22 cellular contexts compared by ENCODE assay signal in genomic region chr1:53313556-53313955, GRCh38. TPM values are rescaled to one million over a fixed set of nuclear protein-coding genes. Genes with fewer than 3 reads are reported as not detected.
DNase-seq lines count a peak whose midpoint lies in the region; ATAC-seq and TF ChIP-seq lines count a peak whose summit lies in the region.
"Had no signal": no experiment of that assay in that cellular context is flagged by ENCODE, and none has a peak within 500 bp of the region (broad histone marks: within the 10 kb centered on the region; RNA-seq: fewer than 3 reads in every experiment).

No MANE protein-coding gene starts in this region.

- H3K4me2 ChIP-seq in GM23338 (no peak overlapping the region), neural progenitor cell (no peak overlapping the region)
- H3K4me2 ChIP-seq: PC-9 had no signal

- POLR2A ChIA-PET in activated CD8-positive, alpha-beta T cell treated with anti-CD3 and anti-CD28 coated beads, Interleukin-2, amount 10 ng/mL, durations not matched to agents 7 days and 5 days (lab: Charles Lee): interaction anchor here (1.0 to 1.4 kb wide), 2 partner anchors 9 to 13 kb away, joined by 3 to 4 read pairs; no protein-coding TSS in a partner anchor

- CTCF ChIA-PET in activated CD8-positive, alpha-beta T cell treated with anti-CD3 and anti-CD28 coated beads, Interleukin-2, amount 10 ng/mL, durations not matched to agents 7 days and 5 days (lab: Charles Lee): no interaction called here

- in situ Hi-C loops in transverse colon (cut with MboI; ENCODE audit: low pct_ligation_motif_present in 1 of 4, low pct_unique_long_range_greater_than_20kb in 1 of 4, low sequenced_read_pairs in 3 of 4): no loop called here

- H3K36me3 ChIP-seq in GM23338 (ENCODE audit: insufficient read depth) (peaks cover 8% of the 10 kb centered on the region; the same call in 1 of the 2 replicates), endodermal cell (ENCODE audit: control insufficient read depth, insufficient read depth, low read length) (peaks cover 14% of the 10 kb centered on the region), neural progenitor cell (no peaks in the 10 kb centered on the region), transverse colon (no peaks in the 10 kb centered on the region)
- H3K36me3 ChIP-seq: SJCRH30 had no signal

- no peak overlapping the region for H3K27ac ChIP-seq in GM23338 (ENCODE audit: low read depth)
- no peak overlapping the region for H3K27ac ChIP-seq in endodermal cell (ENCODE audit: low read depth, low read length)
- H3K27ac ChIP-seq in neural progenitor cell: no peak overlapping the region
- no peak overlapping the region for H3K27ac ChIP-seq in transverse colon
- H3K27ac ChIP-seq: HL-60, PC-9, SJCRH30 had no signal

- H3K4me3 Mint-ChIP-seq in GM23338: peak overlapping the region; percentile 13; the same call in 1 of the 3 replicates
- H3K4me3 Mint-ChIP-seq in activated T-helper 17 cell treated with anti-CD3 and anti-CD28 coated beads, Interleukin-2, amount 50 U/mL, for 72 hours: no peak overlapping the region
- no peak overlapping the region for H3K4me3 Mint-ChIP-seq in endodermal cell
- no peak overlapping the region for H3K4me3 Mint-ChIP-seq in neural progenitor cell
- H3K4me3 Mint-ChIP-seq in activated CD8-positive, alpha-beta T cell treated with anti-CD3 and anti-CD28 coated beads, Interleukin-2, amount 10 ng/mL, durations not matched to agents 7 days and 5 days: no peak overlapping the region

- H3K9me3 Mint-ChIP-seq in GM23338: peaks cover 5% of the 10 kb centered on the region; the same call in 1 of the 3 replicates
- H3K9me3 Mint-ChIP-seq in activated T-helper 17 cell treated with anti-CD3 and anti-CD28 coated beads, Interleukin-2, amount 50 U/mL, for 72 hours: no peaks in the 10 kb centered on the region
- H3K9me3 Mint-ChIP-seq in endodermal cell: no peaks in the 10 kb centered on the region
- no peaks in the 10 kb centered on the region for H3K9me3 Mint-ChIP-seq in neural progenitor cell
- H3K9me3 Mint-ChIP-seq in activated CD8-positive, alpha-beta T cell treated with anti-CD3 and anti-CD28 coated beads, Interleukin-2, amount 10 ng/mL, durations not matched to agents 7 days and 5 days (ENCODE audit: insufficient read depth): no peaks in the 10 kb centered on the region

- H3K27me3 Mint-ChIP-seq in GM23338 (ENCODE audit: insufficient read depth, low read depth, poor library complexity): peaks cover 30% of the 10 kb centered on the region
- H3K27me3 Mint-ChIP-seq in activated T-helper 17 cell treated with anti-CD3 and anti-CD28 coated beads, Interleukin-2, amount 50 U/mL, for 72 hours: no peaks in the 10 kb centered on the region
- no peaks in the 10 kb centered on the region for H3K27me3 Mint-ChIP-seq in endodermal cell (ENCODE audit: insufficient read depth)
- H3K27me3 Mint-ChIP-seq in neural progenitor cell (ENCODE audit: insufficient read depth, low read depth): peaks cover 12% of the 10 kb centered on the region
- no peaks in the 10 kb centered on the region for H3K27me3 Mint-ChIP-seq in activated CD8-positive, alpha-beta T cell treated with anti-CD3 and anti-CD28 coated beads, Interleukin-2, amount 10 ng/mL, durations not matched to agents 7 days and 5 days (ENCODE audit: low read depth)

- no peak for TF ChIP-seq POLR2A in transverse colon (IDR thresholded peaks at IDR 0.05)

- no peak for TF ChIP-seq CTCF in GM23338 (conservative IDR thresholded peaks at IDR 0.05; ENCODE audit: low read depth in 2 of 2)
- TF ChIP-seq CTCF in endodermal cell (conservative IDR thresholded peaks at IDR 0.05): no peak
- no peak for TF ChIP-seq CTCF in neural progenitor cell (IDR thresholded peaks at IDR 0.05)
- TF ChIP-seq CTCF in transverse colon (IDR thresholded peaks at IDR 0.05): no peak

- 90 to 92% methylated on average over 4 to 5 of the region's 5 CpGs for WGBS in endodermal cell (ENCODE audit: insufficient coverage in 1 of 2, insufficient read length in 1 of 2), 2 experiments
- 93 to 94% methylated on average over 2 to 5 of the region's 5 CpGs for WGBS in transverse colon (ENCODE audit: low coverage in 1 of 2), 2 donors

- no peaks in the 10 kb centered on the region; the same call in 1 of the 2 replicates for H3F3A ChIP-seq in GM23338 (replicated peaks; ENCODE audit: low read depth)
- peaks cover 3% of the 10 kb centered on the region for H3F3A ChIP-seq in neural progenitor cell (ENCODE audit: low read depth)

- peaks cover 68% of the 10 kb centered on the region for H3K4me1 Mint-ChIP-seq in GM23338
- H3K4me1 Mint-ChIP-seq in activated T-helper 17 cell treated with anti-CD3 and anti-CD28 coated beads, Interleukin-2, amount 50 U/mL, for 72 hours: peaks cover 13% of the 10 kb centered on the region
- H3K4me1 Mint-ChIP-seq in endodermal cell: peaks cover 14% of the 10 kb centered on the region
- H3K4me1 Mint-ChIP-seq in neural progenitor cell: peaks cover 42% of the 10 kb centered on the region
- H3K4me1 Mint-ChIP-seq in activated CD8-positive, alpha-beta T cell treated with anti-CD3 and anti-CD28 coated beads, Interleukin-2, amount 10 ng/mL, durations not matched to agents 7 days and 5 days (ENCODE audit: low read depth): peaks cover 30% of the 10 kb centered on the region

- H3K9ac ChIP-seq in endodermal cell (ENCODE audit: extremely low read depth, low read length, poor library complexity, severe bottlenecking) (no peak overlapping the region), neural progenitor cell (no peak overlapping the region)

- no peak for ATAC-seq in GM23338
- ATAC-seq in activated T-helper 17 cell treated with anti-CD3 and anti-CD28 coated beads, Interleukin-2, amount 50 U/mL, for 72 hours (replicated peaks): no peak
- ATAC-seq in activated CD8-positive, alpha-beta T cell treated with anti-CD3 and anti-CD28 coated beads, Interleukin-2, amount 10 ng/mL, durations not matched to agents 7 days and 5 days: no peak
- ATAC-seq: GM12878, HepG2, K562 had no signal

- TF ChIP-seq EP300 in transverse colon (IDR thresholded peaks at IDR 0.05; ENCODE audit: low read depth): no peak

- H3K27me3 ChIP-seq in GM23338 (ENCODE audit: insufficient read depth): no peaks in the 10 kb centered on the region
- H3K27me3 ChIP-seq in endodermal cell (ENCODE audit: control insufficient read depth, insufficient read depth, low read length, poor library complexity, severe bottlenecking): no peaks in the 10 kb centered on the region
- no peaks in the 10 kb centered on the region for H3K27me3 ChIP-seq in neural progenitor cell
- H3K27me3 ChIP-seq in transverse colon: no peaks in the 10 kb centered on the region
- H3K27me3 ChIP-seq: SJCRH30 had no signal

- no peak for DNase-seq in GM23338 (ENCODE audit: low spot score)
- DNase-seq in endodermal cell: no peak
- DNase-seq in neural progenitor cell (ENCODE audit: low spot score): no peak
- no peak for DNase-seq in activated CD8-positive, alpha-beta T cell treated with anti-CD3 and anti-CD28 coated beads, Interleukin-2, amount 10 ng/mL, durations not matched to agents 7 days and 5 days
- DNase-seq in cerebellar cortex (ENCODE audit: low spot score): no peak
- DNase-seq in transverse colon: no peak
- DNase-seq in kidney glomerular epithelial cell (lab: John Stamatoyannopoulos, UW): no peak
- DNase-seq: DMS79 treated with DMSO at 0.1 percent for 48 hours, NCI-H1092 treated with DMSO at 0.1 percent for 48 hours, NCI-H1436 treated with DMSO at 0.1 percent for 48 hours, NCI-H2029, NCI-H226, NCI-H510A treated with DMSO at 0.1 percent for 48 hours, NCI-H748 treated with DMSO at 0.1 percent for 48 hours, PC-9, SJCRH30 had no signal

- H3K36me3 Mint-ChIP-seq in GM23338 (ENCODE audit: low read depth) (peaks cover 84% of the 10 kb centered on the region), endodermal cell (ENCODE audit: low read depth) (peaks cover 30% of the 10 kb centered on the region), neural progenitor cell (no peaks in the 10 kb centered on the region)
- peaks cover 47% of the 10 kb centered on the region for H3K36me3 Mint-ChIP-seq in activated T-helper 17 cell treated with anti-CD3 and anti-CD28 coated beads, Interleukin-2, amount 50 U/mL, for 72 hours (ENCODE audit: low read depth)
- peaks cover 37% of the 10 kb centered on the region for H3K36me3 Mint-ChIP-seq in activated CD8-positive, alpha-beta T cell treated with anti-CD3 and anti-CD28 coated beads, Interleukin-2, amount 10 ng/mL, durations not matched to agents 7 days and 5 days (ENCODE audit: low read depth)

- H3K4me1 ChIP-seq in GM23338 (ENCODE audit: insufficient read depth) (no peaks in the 10 kb centered on the region), endodermal cell (ENCODE audit: control insufficient read depth, insufficient read depth, low read length) (peaks cover 7% of the 10 kb centered on the region), neural progenitor cell (peaks cover 28% of the 10 kb centered on the region), transverse colon (no peaks in the 10 kb centered on the region)
- H3K4me1 ChIP-seq: HAP-1 had no signal

- H3K79me2 ChIP-seq in GM23338 (replicated peaks; ENCODE audit: insufficient read depth) (peaks cover 65% of the 10 kb centered on the region), neural progenitor cell (ENCODE audit: low read depth) (peaks cover 49% of the 10 kb centered on the region)

- H3K27ac Mint-ChIP-seq in GM23338 (no peak overlapping the region; the same call in 1 of the 2 replicates), endodermal cell (peak overlapping the region; percentile 55), neural progenitor cell (peak overlapping the region; percentile 55)
- H3K27ac Mint-ChIP-seq in activated T-helper 17 cell treated with anti-CD3 and anti-CD28 coated beads, Interleukin-2, amount 50 U/mL, for 72 hours: peak overlapping the region; percentile 72
- H3K27ac Mint-ChIP-seq in activated CD8-positive, alpha-beta T cell treated with anti-CD3 and anti-CD28 coated beads, Interleukin-2, amount 10 ng/mL, durations not matched to agents 7 days and 5 days: no peak overlapping the region

- H3K4me3 ChIP-seq in GM23338 (no peak overlapping the region), endodermal cell (ENCODE audit: low read length) (no peak overlapping the region), neural progenitor cell (no peak overlapping the region), transverse colon (no peak overlapping the region)
- H3K4me3 ChIP-seq: GM12878, HAP-1, K562, PC-9, SJCRH30 had no signal

- H3K9me2 ChIP-seq in GM23338 (ENCODE audit: insufficient read depth): no peaks in the 10 kb centered on the region

- intact Hi-C loops in transverse colon (cut with DNase I; ENCODE audit: low total_unique reads): no loop called here

- H2AFZ ChIP-seq in GM23338 (no peak overlapping the region), neural progenitor cell (replicated peaks) (no peak overlapping the region)
- H2AFZ ChIP-seq: PC-9 had no signal

- H3K9me3 ChIP-seq in endodermal cell (ENCODE audit: control insufficient read depth, low read length) (no peaks in the 10 kb centered on the region), neural progenitor cell (ENCODE audit: low read depth) (no peaks in the 10 kb centered on the region), transverse colon (no peaks in the 10 kb centered on the region)
- H3K9me3 ChIP-seq: HAP-1, SJCRH30 had no signal

- peaks cover 41% of the 10 kb centered on the region for H4K20me1 ChIP-seq in GM23338 (replicated peaks; ENCODE audit: insufficient read depth)
- H4K20me1 ChIP-seq in neural progenitor cell (ENCODE audit: low read depth): peaks cover 68% of the 10 kb centered on the region

RNA-seq across cellular contexts. Expression of gene LRP8, which starts 14.3 kb away (rescaled TPM):
- 71.1 and 72.4 TPM in 2 replicates for total RNA-seq in GM23338 (2014; rRNA removed; shearing (Covaris generic))
- 27.8 and 28.3 TPM in 2 replicates for polyA plus RNA-seq in GM23338 (2016; fragmentation: Nextera tagmentation; extraction: Ambion mirVana)
- total RNA-seq in activated T-helper 17 cell treated with anti-CD3 and anti-CD28 coated beads, Interleukin-2, amount 50 U/mL, for 72 hours: 10 to 100 TPM; 36.0 to 68.1 TPM
- total RNA-seq in endodermal cell: 10 to 100 TPM; 29.1 to 39.6 TPM
- polyA plus RNA-seq in endodermal cell (2013, experiment 1 of 2): 35.6 TPM
- 29.0 TPM for polyA plus RNA-seq in endodermal cell (2013, experiment 2 of 2)
- 15.6 and 25.7 TPM in 2 replicates for total RNA-seq in neural progenitor cell (ENCODE audit: low replicate concordance)
- 10 to 100 TPM; 62.7 to 71.8 TPM for total RNA-seq in activated CD8-positive, alpha-beta T cell treated with anti-CD3 and anti-CD28 coated beads, Interleukin-2, amount 10 ng/mL, durations not matched to agents 7 days and 5 days
- total RNA-seq in transverse colon: 10 to 100 TPM in 1 of 4 donors, 1 to 10 TPM in 1, under 1 TPM in 2; 0.37 to 10.7 (median 1.4) TPM

Comparison
In these comparisons a context has a peak if more than half of its experiments do, and no peak if none do; other contexts are left out.
1. H3K27ac Mint-ChIP-seq: peak in activated T-helper 17 cell treated with anti-CD3 and anti-CD28 coated beads, Interleukin-2, amount 50 U/mL, for 72 hours (single experiment), endodermal cell (single experiment) and neural progenitor cell (single experiment); none in GM23338 (single experiment) and activated CD8-positive, alpha-beta T cell treated with anti-CD3 and anti-CD28 coated beads, Interleukin-2, amount 10 ng/mL, durations not matched to agents 7 days and 5 days (single experiment).